ENCODE assay signal across 24 cellular contexts in genomic region chr5:33143405-33144123, GRCh38.
"Had no signal": no experiment of that assay in that cellular context is flagged by ENCODE, and none has a peak within 500 bp of the region (broad histone marks: within the 10 kb centered on the region; RNA-seq: fewer than 3 reads in every experiment).

No MANE protein-coding gene starts in this region.

- H3K27ac ChIP-seq: left ventricle myocardium inferior, pancreas, prostate gland, sigmoid colon, spleen, suprapubic skin, thoracic aorta, tibial artery, upper lobe of right lung had no signal

- ATAC-seq: mucosa of descending colon; naive thymus-derived CD4-positive, alpha-beta T cell; pancreas; right cardiac atrium; stimulated activated effector memory CD8-positive, alpha-beta T cell treated with anti-CD3 and anti-CD28 coated beads, Interleukin-12 subunit alpha, Interleukin-12 subunit beta, amount 100 ng/mL, for 72 hours; upper lobe of right lung had no signal

- H3K9me3 ChIP-seq: mucosa of descending colon, pancreas, prostate gland, sigmoid colon, suprapubic skin, thoracic aorta, tibial artery, upper lobe of right lung had no signal

- H3K27me3 ChIP-seq: pancreas, sigmoid colon, spleen, suprapubic skin, tibial artery, upper lobe of right lung had no signal

- FAIRE-seq: pancreas, small intestine, urothelium cell line had no signal

- H3K4me1 ChIP-seq: pancreas, prostate gland, sigmoid colon, spleen, suprapubic skin, upper lobe of right lung had no signal

- H3K4me3 ChIP-seq: left ventricle myocardium inferior, lung, mucosa of descending colon, pancreas, prostate gland, sigmoid colon, spleen, suprapubic skin, thoracic aorta, tibial artery, upper lobe of right lung had no signal

- DNase-seq: islet precursor cell; left ventricle myocardium inferior; midbrain; mucosa of descending colon; naive thymus-derived CD4-positive, alpha-beta T cell; nucleus accumbens; pancreas; posterior cingulate gyrus; retina; right cardiac atrium; sigmoid colon; small intestine; spleen; stimulated activated CD4-positive, alpha-beta T cell treated with anti-CD3 and anti-CD28 coated beads, Interleukin-4, amount 100 ng/mL, for 24 hours; stimulated activated naive CD4-positive, alpha-beta T cell; tibial artery; trophoblast cell; upper lobe of right lung had no signal

- H3K36me3 ChIP-seq: left ventricle myocardium inferior, pancreas, prostate gland, sigmoid colon, spleen, suprapubic skin, thoracic aorta, tibial artery, upper lobe of right lung had no signal
